Comparison of ENCODE assay signal across 8 cellular contexts in the genomic region with DNA sequence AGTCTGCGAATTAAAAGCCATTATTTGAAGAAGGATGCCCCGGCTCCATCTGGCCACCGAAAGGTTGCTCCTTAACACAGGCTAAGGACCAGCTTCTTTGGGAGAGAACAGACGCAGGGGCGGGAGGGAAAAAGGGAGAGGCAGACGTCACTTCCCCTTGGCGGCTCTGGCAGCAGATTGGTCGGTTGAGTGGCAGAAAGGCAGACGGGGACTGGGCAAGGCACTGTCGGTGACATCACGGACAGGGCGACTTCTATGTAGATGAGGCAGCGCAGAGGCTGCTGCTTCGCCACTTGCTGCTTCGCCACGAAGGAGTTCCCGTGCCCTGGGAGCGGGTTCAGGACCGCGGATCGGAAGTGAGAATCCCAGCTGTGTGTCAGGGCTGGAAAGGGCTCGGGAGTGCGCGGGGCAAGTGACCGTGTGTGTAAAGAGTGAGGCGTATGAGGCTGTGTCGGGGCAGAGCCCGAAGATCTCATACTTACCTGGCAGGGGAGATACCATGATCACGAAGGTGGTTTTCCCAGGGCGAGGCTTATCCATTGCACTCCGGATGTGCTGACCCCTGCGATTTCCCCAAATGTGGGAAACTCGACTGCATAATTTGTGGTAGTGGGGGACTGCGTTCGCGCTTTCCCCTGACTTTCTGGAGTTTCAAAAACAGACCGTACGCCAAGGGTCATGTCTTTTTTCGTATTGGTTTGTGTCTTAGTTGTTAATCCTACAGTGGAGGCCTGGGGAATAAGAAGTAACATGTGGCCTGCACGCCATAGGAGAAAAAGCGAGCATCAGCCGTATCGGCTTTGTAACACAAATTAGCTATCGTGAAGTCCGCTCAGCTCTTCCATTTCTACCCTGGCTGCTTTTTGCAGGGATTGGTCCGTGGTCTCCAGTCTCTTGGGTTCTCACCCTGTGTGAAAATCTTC. TPM values are rescaled to one million over a fixed set of nuclear protein-coding genes. Genes with fewer than 3 reads are reported as not detected.
DNase-seq lines count a peak whose midpoint lies in the region; ATAC-seq, FAIRE-seq and TF ChIP-seq lines count a peak whose summit lies in the region.
"Not testable (repeated sequence)": the region's sequence is repeated elsewhere in the genome, so short reads cannot be mapped to it uniquely, and the experiment has no call there.

A gene (plus strand): TSS at position 475 of the 923 bp plus-strand sequence.

- H3K4me3 Mint-ChIP-seq in astrocyte (ENCODE audit: unreplicated experiment); osteocyte (ENCODE audit: unreplicated experiment): not testable (repeated sequence)

- FAIRE-seq in RCC 7860 (lab: Jason Lieb, UNC), result peak; percentile 84
- not testable (repeated sequence) for FAIRE-seq in astrocyte (lab: Jason Lieb, UNC)

- not testable (repeated sequence) for H3K79me2 ChIP-seq in astrocyte (ENCODE audit: insufficient read depth, low read length)

- intact Hi-C loops in A673 (cut with micrococcal nuclease; ENCODE audit: unreplicated experiment); heart right ventricle (cut with DNase I): not testable (repeated sequence)

- CTCF ChIA-PET in A673 (lab: Charles Lee), result not testable (repeated sequence)

- POLR2A ChIA-PET in A673 (lab: Charles Lee; ENCODE audit: low non-redundant PET), result not testable (repeated sequence)

- H3K9ac ChIP-seq in astrocyte (ENCODE audit: low read length), result not testable (repeated sequence)

- not testable (repeated sequence) for H3K4me2 ChIP-seq in astrocyte (ENCODE audit: low read length)

- TF ChIP-seq CTCF in A673 (conservative IDR thresholded peaks at IDR 0.05; ENCODE audit: low read depth, low read length); astrocyte (IDR thresholded peaks at IDR 0.05; ENCODE audit: insufficient read depth, low read depth, low read length); heart right ventricle (IDR thresholded peaks at IDR 0.05); osteocyte (IDR thresholded peaks at IDR 0.05): not testable (repeated sequence)

- ATAC-seq in GM19043 (IDR thresholded peaks at IDR 0.05; ENCODE audit: low read depth, unreplicated experiment) (peak; percentile 83), GM21825 (IDR thresholded peaks at IDR 0.05; ENCODE audit: unreplicated experiment) (peak; percentile 92), HG03095 (IDR thresholded peaks at IDR 0.05; ENCODE audit: unreplicated experiment) (peak; percentile 93), heart right ventricle (peak; percentile 94 to 99 (median 98))

- H3K36me3 ChIP-seq in A673 (ENCODE audit: insufficient read depth, low read length, poor library complexity, severe bottlenecking); astrocyte (ENCODE audit: insufficient read depth, low read length); heart right ventricle: not testable (repeated sequence)

- H4K20me1 ChIP-seq in astrocyte (ENCODE audit: insufficient read depth, low read length), result not testable (repeated sequence)

- not testable (repeated sequence) for H3K27ac ChIP-seq in A673 (ENCODE audit: low read depth, low read length, poor library complexity, severe bottlenecking); astrocyte (ENCODE audit: low read depth, low read length); heart right ventricle

- not testable (repeated sequence) for H3K36me3 Mint-ChIP-seq in astrocyte (ENCODE audit: low read depth, unreplicated experiment); osteocyte (ENCODE audit: unreplicated experiment)

- H3K27me3 ChIP-seq in A673 (replicated peaks; ENCODE audit: insufficient read depth, low read depth, low read length, poor library complexity); astrocyte (ENCODE audit: insufficient read depth, low read length); heart right ventricle: not testable (repeated sequence)

- not testable (repeated sequence) for H3K9me3 Mint-ChIP-seq in astrocyte (ENCODE audit: unreplicated experiment); osteocyte (ENCODE audit: unreplicated experiment)

- H2AFZ ChIP-seq in astrocyte (ENCODE audit: low read depth, low read length), result not testable (repeated sequence)

- H3K4me3 ChIP-seq in A673 (ENCODE audit: low read depth, low read length, poor library complexity, severe bottlenecking); astrocyte (ENCODE audit: insufficient read depth, low read depth, low read length); heart right ventricle: not testable (repeated sequence)

- no CpG with 5 or more reads among the region's 46 CpGs for WGBS in heart right ventricle, 2 donors

- H3K27ac Mint-ChIP-seq in astrocyte (ENCODE audit: unreplicated experiment); osteocyte (ENCODE audit: unreplicated experiment): not testable (repeated sequence)

- not testable (repeated sequence) for H3K27me3 Mint-ChIP-seq in astrocyte (ENCODE audit: low read depth, unreplicated experiment); osteocyte (ENCODE audit: unreplicated experiment)

- not testable (repeated sequence) for H3K9me3 ChIP-seq in A673 (ENCODE audit: low read depth, low read length, poor library complexity, severe bottlenecking); astrocyte (ENCODE audit: insufficient read depth, low read depth, low read length); heart right ventricle

- H3K4me1 ChIP-seq in A673 (ENCODE audit: insufficient read depth, low read length, poor library complexity, severe bottlenecking); astrocyte (ENCODE audit: insufficient read depth, low read length); heart right ventricle: not testable (repeated sequence)

- DNase-seq in A673 (ENCODE audit: low spot score); RCC 7860 (ENCODE audit: low spot score); astrocyte (ENCODE audit: low read depth); heart right ventricle; osteocyte (ENCODE audit: extremely low spot score, unreplicated experiment): not testable (repeated sequence)

- H3K4me1 Mint-ChIP-seq in astrocyte (ENCODE audit: low read depth, unreplicated experiment); osteocyte (ENCODE audit: unreplicated experiment): not testable (repeated sequence)

- not testable (repeated sequence) for BruUV-seq in A673 (replicated peaks; lab: Mats Ljungman, UMichigan)

RNA-seq across cellular contexts. Expression of the gene that starts here (rescaled TPM):
- 1,866 and 1,908 TPM in 2 replicates for total RNA-seq in A673 (2021)
- 1,356 and 1,553 TPM in 2 replicates for total RNA-seq in astrocyte
- 1,000 to 10,000 TPM in 8 of 10 donors, 100 to 1,000 TPM in 2; 635 to 5,242 (median 1,949) TPM for total RNA-seq in heart right ventricle
- polyA plus RNA-seq in heart right ventricle, result not detected
- total RNA-seq in osteocyte, result 2,650 and 2,859 TPM in 2 replicates
